20 cellular contexts compared by ENCODE assay signal in the genomic region with DNA sequence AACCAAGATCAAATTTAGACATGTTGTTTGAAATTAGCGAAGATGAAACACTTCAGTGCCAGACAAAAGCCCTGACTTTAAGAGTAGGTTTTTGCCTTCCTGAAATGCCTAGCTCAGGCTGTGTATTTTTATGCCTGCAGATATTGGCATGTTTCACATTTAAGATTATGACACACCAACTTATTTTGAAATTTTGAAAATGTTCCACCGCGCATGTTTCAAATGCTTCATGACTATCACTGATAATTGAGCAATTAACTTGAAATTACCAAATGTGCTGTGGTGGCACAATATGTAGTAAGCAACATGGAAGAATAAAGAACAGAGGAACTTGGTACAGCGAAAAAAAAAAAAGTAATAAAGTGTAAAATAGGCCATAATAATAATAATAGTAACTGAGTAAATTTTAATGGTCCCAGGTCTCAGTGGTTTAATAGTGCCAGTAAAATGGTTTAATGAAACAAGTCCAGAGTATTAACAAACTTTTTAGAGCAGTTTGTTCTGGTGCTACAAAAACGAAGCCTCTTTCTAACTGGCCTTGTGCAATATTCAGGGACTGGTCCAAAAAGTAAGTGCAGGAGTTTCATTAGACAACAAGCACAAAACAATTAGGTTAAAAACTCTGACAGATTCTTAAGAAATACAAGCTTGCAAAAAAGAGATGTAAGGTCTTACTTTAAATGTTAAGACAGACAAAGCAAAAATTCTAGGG.
"Had no signal": no experiment of that assay in that cellular context is flagged by ENCODE, and none has a peak within 500 bp of the region (broad histone marks: within the 10 kb centered on the region; RNA-seq: fewer than 3 reads in every experiment).

No MANE protein-coding gene starts in this region.

- H3K27ac Mint-ChIP-seq: activated CD4-positive, alpha-beta T cell treated with anti-CD3 and anti-CD28 coated beads for 36 hours; activated CD8-positive, alpha-beta memory T cell treated with anti-CD3 and anti-CD28 coated beads, Interleukin-2, amount 10 ng/mL, durations not matched to agents 7 days and 5 days; activated naive CD8-positive, alpha-beta T cell treated with anti-CD3 and anti-CD28 coated beads for 36 hours; stimulated activated naive CD8-positive, alpha-beta T cell treated with anti-CD3 and anti-CD28 coated beads, Interleukin-15, Interleukin-2, amounts not matched to agents 100 ng/mL and 50 ng/mL, for 24 hours; T-cell; WTC11 had no signal

- H3K27me3 Mint-ChIP-seq: activated CD4-positive, alpha-beta T cell treated with anti-CD3 and anti-CD28 coated beads for 36 hours; activated CD8-positive, alpha-beta memory T cell treated with anti-CD3 and anti-CD28 coated beads, Interleukin-2, amount 10 ng/mL, durations not matched to agents 7 days and 5 days; activated naive CD8-positive, alpha-beta T cell treated with anti-CD3 and anti-CD28 coated beads for 36 hours; stimulated activated naive CD8-positive, alpha-beta T cell treated with anti-CD3 and anti-CD28 coated beads, Interleukin-15, Interleukin-2, amounts not matched to agents 100 ng/mL and 50 ng/mL, for 24 hours; T-cell had no signal

- H3K4me1 Mint-ChIP-seq: activated CD4-positive, alpha-beta T cell treated with anti-CD3 and anti-CD28 coated beads for 36 hours; activated CD8-positive, alpha-beta memory T cell treated with anti-CD3 and anti-CD28 coated beads, Interleukin-2, amount 10 ng/mL, durations not matched to agents 7 days and 5 days; activated naive CD8-positive, alpha-beta T cell treated with anti-CD3 and anti-CD28 coated beads for 36 hours; T-cell had no signal

- H3K9me3 Mint-ChIP-seq: activated naive CD8-positive, alpha-beta T cell treated with anti-CD3 and anti-CD28 coated beads for 36 hours had no signal

- H3K4me3 Mint-ChIP-seq: activated CD4-positive, alpha-beta T cell treated with anti-CD3 and anti-CD28 coated beads for 36 hours; activated CD8-positive, alpha-beta memory T cell treated with anti-CD3 and anti-CD28 coated beads, Interleukin-2, amount 10 ng/mL, durations not matched to agents 7 days and 5 days; activated naive CD8-positive, alpha-beta T cell treated with anti-CD3 and anti-CD28 coated beads for 36 hours; nephron; stimulated activated naive CD8-positive, alpha-beta T cell treated with anti-CD3 and anti-CD28 coated beads, Interleukin-15, Interleukin-2, amounts not matched to agents 100 ng/mL and 50 ng/mL, for 24 hours; T-cell; WTC11 had no signal

- H3K4me3 ChIP-seq: colonic mucosa, lung, skin epidermis, upper lobe of right lung had no signal

- ATAC-seq: activated CD4-positive, alpha-beta T cell treated with anti-CD3 and anti-CD28 coated beads for 36 hours; activated CD8-positive, alpha-beta memory T cell treated with anti-CD3 and anti-CD28 coated beads, Interleukin-2, amount 10 ng/mL, durations not matched to agents 7 days and 5 days; SK-N-SH treated with all-trans-retinoic acid at 6 μM for 48 hours; T-cell; upper lobe of right lung had no signal

- H3K27ac ChIP-seq: colonic mucosa, skin epidermis, upper lobe of right lung had no signal

- H3K27me3 ChIP-seq: colonic mucosa, upper lobe of right lung had no signal

- DNase-seq: activated CD4-positive, alpha-beta T cell treated with anti-CD3 and anti-CD28 coated beads for 36 hours; activated CD4-positive, alpha-beta T cell treated with anti-CD3 and anti-CD28 coated beads, Interleukin-2, amount 50 U/mL, for 48 hours; activated CD8-positive, alpha-beta memory T cell treated with anti-CD3 and anti-CD28 coated beads, Interleukin-2, amount 10 ng/mL, durations not matched to agents 7 days and 5 days; activated naive CD8-positive, alpha-beta T cell treated with anti-CD3 and anti-CD28 coated beads for 36 hours; central memory CD4-positive, alpha-beta T cell; colonic mucosa; midbrain; nucleus accumbens; posterior cingulate gyrus; retina; stimulated activated CD4-positive, alpha-beta T cell treated with anti-CD3 and anti-CD28 coated beads, Interleukin-15, amount 100 ng/mL, for 24 hours; stimulated activated CD4-positive, alpha-beta T cell treated with anti-CD3 and anti-CD28 coated beads, Interleukin-2, amount 100 ng/mL, for 48 hours; T-cell; upper lobe of right lung had no signal

- H3K36me3 Mint-ChIP-seq: activated CD8-positive, alpha-beta memory T cell treated with anti-CD3 and anti-CD28 coated beads, Interleukin-2, amount 10 ng/mL, durations not matched to agents 7 days and 5 days; activated naive CD8-positive, alpha-beta T cell treated with anti-CD3 and anti-CD28 coated beads for 36 hours; T-cell; WTC11 had no signal

- H3K9me3 ChIP-seq: colonic mucosa, upper lobe of right lung had no signal

- H3K4me1 ChIP-seq: colonic mucosa, upper lobe of right lung had no signal

- H3K36me3 ChIP-seq: colonic mucosa, upper lobe of right lung had no signal
